1 cellular context compared by ENCODE assay signal in the genomic region with DNA sequence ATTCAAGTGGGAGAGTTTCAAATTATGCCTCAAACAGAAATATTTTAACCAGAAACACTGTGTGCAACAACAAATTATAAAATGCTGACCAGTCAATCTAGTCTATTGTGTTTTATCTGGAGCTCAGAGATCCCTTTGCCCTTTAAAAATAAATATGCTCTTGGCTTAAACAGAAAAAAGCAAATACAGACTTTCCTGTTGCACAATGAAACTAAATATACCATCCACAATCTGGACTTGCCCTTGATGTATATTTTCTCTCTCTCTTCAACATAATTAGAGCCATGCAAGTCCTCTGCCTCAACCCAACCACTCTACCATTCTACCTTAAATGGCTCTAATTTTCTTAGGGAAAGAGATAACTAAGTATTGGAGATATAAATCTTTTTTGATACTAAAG.
TF ChIP-seq lines count a peak whose summit lies in the region.

No MANE protein-coding gene starts in this region.

TF ChIP-seq in HepG2, 621 proteins besides CTCF, POLR2A, EP300 and RAD21 (continued from another document and continues in another):
- TF ChIP-seq, protein P1, sequence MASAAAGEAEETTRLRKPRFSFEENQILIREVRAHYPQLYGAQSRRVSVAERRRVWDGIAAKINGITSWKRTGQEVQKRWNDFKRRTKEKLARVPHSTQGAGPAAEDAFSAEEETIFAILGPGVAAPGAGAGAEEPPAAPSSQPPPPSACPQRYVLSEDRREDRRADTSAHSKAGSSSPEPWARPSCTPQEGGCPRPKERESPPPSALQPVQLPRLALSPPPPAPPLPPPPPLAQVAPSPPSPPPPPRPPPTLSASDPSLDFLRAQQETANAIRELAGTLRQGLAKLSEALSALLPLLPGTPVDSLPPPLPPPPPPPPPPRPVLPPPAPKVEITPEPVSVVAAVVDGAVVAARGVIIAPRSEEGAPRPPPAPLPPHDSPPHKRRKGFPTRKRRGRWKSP (CRISPR knock-in tag; IDR thresholded peaks at IDR 0.05) = no peak
- TF ChIP-seq RBFOX2 (IDR thresholded peaks at IDR 0.05; ENCODE audit: low read depth, low read length) (no peak), TCF12 (IDR thresholded peaks at IDR 0.05) (no peak), TCF12 (CRISPR knock-in tag; IDR thresholded peaks at IDR 0.05) (peak; percentile 76; the same call in 1 of the 2 replicates), DPF2 (CRISPR knock-in tag; IDR thresholded peaks at IDR 0.05; ENCODE audit: borderline replicate concordance, low read depth) (peak; percentile 93), YEATS4 (CRISPR knock-in tag; IDR thresholded peaks at IDR 0.05; ENCODE audit: borderline replicate concordance) (no peak; the same call in 1 of the 2 replicates), ZC3H13 (CRISPR knock-in tag; IDR thresholded peaks at IDR 0.05) (no peak), ZNF839 (CRISPR knock-in tag; IDR thresholded peaks at IDR 0.05; ENCODE audit: borderline replicate concordance) (no peak), ZNF891 (CRISPR knock-in tag; IDR thresholded peaks at IDR 0.05) (no peak), FOXA1 (IDR thresholded peaks at IDR 0.05) (no peak), FOXA1 (CRISPR knock-in tag; IDR thresholded peaks at IDR 0.05) (peak; percentile 92), FOXO1 (CRISPR knock-in tag; IDR thresholded peaks at IDR 0.05) (peak; percentile 71; the same call in 1 of the 2 replicates), ZNF20 (CRISPR knock-in tag; IDR thresholded peaks at IDR 0.05) (no peak), ZSCAN25 (CRISPR knock-in tag; IDR thresholded peaks at IDR 0.05) (no peak), CC2D1A (CRISPR knock-in tag; IDR thresholded peaks at IDR 0.05) (no peak), NR2F1 (CRISPR knock-in tag; IDR thresholded peaks at IDR 0.05) (no peak), FOXK1 (CRISPR knock-in tag; IDR thresholded peaks at IDR 0.05; ENCODE audit: borderline replicate concordance, low read depth) (peak; percentile 51; the same call in 1 of the 2 replicates), TAF15 (IDR thresholded peaks at IDR 0.05; ENCODE audit: low read depth, low read length, poor library complexity, severe bottlenecking) (no peak), ISL2 (CRISPR knock-in tag; IDR thresholded peaks at IDR 0.05) (peak; percentile 97), ZNF225 (CRISPR knock-in tag; IDR thresholded peaks at IDR 0.05) (no peak), IRF2 (CRISPR knock-in tag; IDR thresholded peaks at IDR 0.05) (peak; percentile 24; the same call in 1 of the 2 replicates), JDP2 (CRISPR knock-in tag; IDR thresholded peaks at IDR 0.05; ENCODE audit: borderline replicate concordance) (no peak), GABPA (IDR thresholded peaks at IDR 0.05; ENCODE audit: low read depth, low read length) (no peak), GABPA (CRISPR knock-in tag; IDR thresholded peaks at IDR 0.05; ENCODE audit: low read depth) (0 out of 2 replicates have a peak, but pooled peaks have one; percentile 12), ZNF790 (CRISPR knock-in tag; IDR thresholded peaks at IDR 0.05; ENCODE audit: borderline replicate concordance) (no peak), BHLHE40 (IDR thresholded peaks at IDR 0.05; ENCODE audit: low read length) (no peak), TARDBP (CRISPR knock-in tag; IDR thresholded peaks at IDR 0.05) (peak; percentile 91), SP140L (CRISPR knock-in tag; IDR thresholded peaks at IDR 0.05; ENCODE audit: borderline replicate concordance) (no peak), CHD4 (IDR thresholded peaks at IDR 0.05; ENCODE audit: borderline replicate concordance, low read length) (no peak), ZNF331 (CRISPR knock-in tag; IDR thresholded peaks at IDR 0.05) (peak; percentile 64; the same call in 1 of the 2 replicates), ZNF556 (CRISPR knock-in tag; IDR thresholded peaks at IDR 0.05; ENCODE audit: borderline replicate concordance) (no peak), SRSF9 (IDR thresholded peaks at IDR 0.05; ENCODE audit: borderline replicate concordance, insufficient read depth, low read depth, low read length, poor library complexity, severe bottlenecking) (no peak), HDAC1 (CRISPR knock-in tag; IDR thresholded peaks at IDR 0.05) (peak; percentile 70), ZBTB7A (CRISPR knock-in tag; IDR thresholded peaks at IDR 0.05) (no peak), ZNF746 (CRISPR knock-in tag; IDR thresholded peaks at IDR 0.05) (no peak), NFIB (CRISPR knock-in tag; IDR thresholded peaks at IDR 0.05; ENCODE audit: borderline replicate concordance) (no peak), MED13 (CRISPR knock-in tag; IDR thresholded peaks at IDR 0.05) (peak; percentile 50; the same call in 1 of the 2 replicates), IKZF4 (CRISPR knock-in tag; IDR thresholded peaks at IDR 0.05; ENCODE audit: borderline replicate concordance, low read depth, not compliant biosample characterization) (no peak), HNRNPK (IDR thresholded peaks at IDR 0.05; ENCODE audit: low read depth, low read length, poor library complexity, severe bottlenecking) (no peak), SKI (IDR thresholded peaks at IDR 0.05; ENCODE audit: partially characterized antibody) (peak; percentile 95), ZFYVE20 (CRISPR knock-in tag; IDR thresholded peaks at IDR 0.05; ENCODE audit: borderline replicate concordance, low read depth) (no peak)
- TF ChIP-seq, protein P2, sequence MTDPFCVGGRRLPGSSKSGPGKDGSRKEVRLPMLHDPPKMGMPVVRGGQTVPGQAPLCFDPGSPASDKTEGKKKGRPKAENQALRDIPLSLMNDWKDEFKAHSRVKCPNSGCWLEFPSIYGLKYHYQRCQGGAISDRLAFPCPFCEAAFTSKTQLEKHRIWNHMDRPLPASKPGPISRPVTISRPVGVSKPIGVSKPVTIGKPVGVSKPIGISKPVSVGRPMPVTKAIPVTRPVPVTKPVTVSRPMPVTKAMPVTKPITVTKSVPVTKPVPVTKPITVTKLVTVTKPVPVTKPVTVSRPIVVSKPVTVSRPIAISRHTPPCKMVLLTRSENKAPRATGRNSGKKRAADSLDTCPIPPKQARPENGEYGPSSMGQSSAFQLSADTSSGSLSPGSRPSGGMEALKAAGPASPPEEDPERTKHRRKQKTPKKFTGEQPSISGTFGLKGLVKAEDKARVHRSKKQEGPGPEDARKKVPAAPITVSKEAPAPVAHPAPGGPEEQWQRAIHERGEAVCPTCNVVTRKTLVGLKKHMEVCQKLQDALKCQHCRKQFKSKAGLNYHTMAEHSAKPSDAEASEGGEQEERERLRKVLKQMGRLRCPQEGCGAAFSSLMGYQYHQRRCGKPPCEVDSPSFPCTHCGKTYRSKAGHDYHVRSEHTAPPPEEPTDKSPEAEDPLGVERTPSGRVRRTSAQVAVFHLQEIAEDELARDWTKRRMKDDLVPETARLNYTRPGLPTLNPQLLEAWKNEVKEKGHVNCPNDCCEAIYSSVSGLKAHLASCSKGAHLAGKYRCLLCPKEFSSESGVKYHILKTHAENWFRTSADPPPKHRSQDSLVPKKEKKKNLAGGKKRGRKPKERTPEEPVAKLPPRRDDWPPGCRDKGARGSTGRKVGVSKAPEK (CRISPR knock-in tag; IDR thresholded peaks at IDR 0.05; ENCODE audit: borderline replicate concordance) = no peak
- TF ChIP-seq, protein P3, sequence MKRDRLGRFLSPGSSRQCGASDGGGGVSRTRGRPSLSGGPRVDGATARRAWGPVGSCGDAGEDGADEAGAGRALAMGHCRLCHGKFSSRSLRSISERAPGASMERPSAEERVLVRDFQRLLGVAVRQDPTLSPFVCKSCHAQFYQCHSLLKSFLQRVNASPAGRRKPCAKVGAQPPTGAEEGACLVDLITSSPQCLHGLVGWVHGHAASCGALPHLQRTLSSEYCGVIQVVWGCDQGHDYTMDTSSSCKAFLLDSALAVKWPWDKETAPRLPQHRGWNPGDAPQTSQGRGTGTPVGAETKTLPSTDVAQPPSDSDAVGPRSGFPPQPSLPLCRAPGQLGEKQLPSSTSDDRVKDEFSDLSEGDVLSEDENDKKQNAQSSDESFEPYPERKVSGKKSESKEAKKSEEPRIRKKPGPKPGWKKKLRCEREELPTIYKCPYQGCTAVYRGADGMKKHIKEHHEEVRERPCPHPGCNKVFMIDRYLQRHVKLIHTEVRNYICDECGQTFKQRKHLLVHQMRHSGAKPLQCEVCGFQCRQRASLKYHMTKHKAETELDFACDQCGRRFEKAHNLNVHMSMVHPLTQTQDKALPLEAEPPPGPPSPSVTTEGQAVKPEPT (CRISPR knock-in tag; IDR thresholded peaks at IDR 0.05; ENCODE audit: low read depth) = no peak
- TF ChIP-seq, protein P4, sequence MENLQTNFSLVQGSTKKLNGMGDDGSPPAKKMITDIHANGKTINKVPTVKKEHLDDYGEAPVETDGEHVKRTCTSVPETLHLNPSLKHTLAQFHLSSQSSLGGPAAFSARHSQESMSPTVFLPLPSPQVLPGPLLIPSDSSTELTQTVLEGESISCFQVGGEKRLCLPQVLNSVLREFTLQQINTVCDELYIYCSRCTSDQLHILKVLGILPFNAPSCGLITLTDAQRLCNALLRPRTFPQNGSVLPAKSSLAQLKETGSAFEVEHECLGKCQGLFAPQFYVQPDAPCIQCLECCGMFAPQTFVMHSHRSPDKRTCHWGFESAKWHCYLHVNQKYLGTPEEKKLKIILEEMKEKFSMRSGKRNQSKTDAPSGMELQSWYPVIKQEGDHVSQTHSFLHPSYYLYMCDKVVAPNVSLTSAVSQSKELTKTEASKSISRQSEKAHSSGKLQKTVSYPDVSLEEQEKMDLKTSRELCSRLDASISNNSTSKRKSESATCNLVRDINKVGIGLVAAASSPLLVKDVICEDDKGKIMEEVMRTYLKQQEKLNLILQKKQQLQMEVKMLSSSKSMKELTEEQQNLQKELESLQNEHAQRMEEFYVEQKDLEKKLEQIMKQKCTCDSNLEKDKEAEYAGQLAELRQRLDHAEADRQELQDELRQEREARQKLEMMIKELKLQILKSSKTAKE (CRISPR knock-in tag; IDR thresholded peaks at IDR 0.05; ENCODE audit: borderline replicate concordance) = peak; percentile 86
- TF ChIP-seq, protein P5, sequence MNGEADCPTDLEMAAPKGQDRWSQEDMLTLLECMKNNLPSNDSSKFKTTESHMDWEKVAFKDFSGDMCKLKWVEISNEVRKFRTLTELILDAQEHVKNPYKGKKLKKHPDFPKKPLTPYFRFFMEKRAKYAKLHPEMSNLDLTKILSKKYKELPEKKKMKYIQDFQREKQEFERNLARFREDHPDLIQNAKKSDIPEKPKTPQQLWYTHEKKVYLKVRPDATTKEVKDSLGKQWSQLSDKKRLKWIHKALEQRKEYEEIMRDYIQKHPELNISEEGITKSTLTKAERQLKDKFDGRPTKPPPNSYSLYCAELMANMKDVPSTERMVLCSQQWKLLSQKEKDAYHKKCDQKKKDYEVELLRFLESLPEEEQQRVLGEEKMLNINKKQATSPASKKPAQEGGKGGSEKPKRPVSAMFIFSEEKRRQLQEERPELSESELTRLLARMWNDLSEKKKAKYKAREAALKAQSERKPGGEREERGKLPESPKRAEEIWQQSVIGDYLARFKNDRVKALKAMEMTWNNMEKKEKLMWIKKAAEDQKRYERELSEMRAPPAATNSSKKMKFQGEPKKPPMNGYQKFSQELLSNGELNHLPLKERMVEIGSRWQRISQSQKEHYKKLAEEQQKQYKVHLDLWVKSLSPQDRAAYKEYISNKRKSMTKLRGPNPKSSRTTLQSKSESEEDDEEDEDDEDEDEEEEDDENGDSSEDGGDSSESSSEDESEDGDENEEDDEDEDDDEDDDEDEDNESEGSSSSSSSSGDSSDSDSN (CRISPR knock-in tag; IDR thresholded peaks at IDR 0.05) = no peak
- TF ChIP-seq, protein P6, sequence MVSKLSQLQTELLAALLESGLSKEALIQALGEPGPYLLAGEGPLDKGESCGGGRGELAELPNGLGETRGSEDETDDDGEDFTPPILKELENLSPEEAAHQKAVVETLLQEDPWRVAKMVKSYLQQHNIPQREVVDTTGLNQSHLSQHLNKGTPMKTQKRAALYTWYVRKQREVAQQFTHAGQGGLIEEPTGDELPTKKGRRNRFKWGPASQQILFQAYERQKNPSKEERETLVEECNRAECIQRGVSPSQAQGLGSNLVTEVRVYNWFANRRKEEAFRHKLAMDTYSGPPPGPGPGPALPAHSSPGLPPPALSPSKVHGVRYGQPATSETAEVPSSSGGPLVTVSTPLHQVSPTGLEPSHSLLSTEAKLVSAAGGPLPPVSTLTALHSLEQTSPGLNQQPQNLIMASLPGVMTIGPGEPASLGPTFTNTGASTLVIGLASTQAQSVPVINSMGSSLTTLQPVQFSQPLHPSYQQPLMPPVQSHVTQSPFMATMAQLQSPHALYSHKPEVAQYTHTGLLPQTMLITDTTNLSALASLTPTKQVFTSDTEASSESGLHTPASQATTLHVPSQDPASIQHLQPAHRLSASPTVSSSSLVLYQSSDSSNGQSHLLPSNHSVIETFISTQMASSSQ (IDR thresholded peaks at IDR 0.05; ENCODE audit: low read depth) = peak; percentile 68; the same call in 1 of the 2 replicates
- TF ChIP-seq, protein P6 (CRISPR knock-in tag; IDR thresholded peaks at IDR 0.05; ENCODE audit: borderline replicate concordance) = peak; percentile 12; the same call in 1 of the 2 replicates
